Comparison of ENCODE assay signal across 29 cellular contexts in the genomic region with DNA sequence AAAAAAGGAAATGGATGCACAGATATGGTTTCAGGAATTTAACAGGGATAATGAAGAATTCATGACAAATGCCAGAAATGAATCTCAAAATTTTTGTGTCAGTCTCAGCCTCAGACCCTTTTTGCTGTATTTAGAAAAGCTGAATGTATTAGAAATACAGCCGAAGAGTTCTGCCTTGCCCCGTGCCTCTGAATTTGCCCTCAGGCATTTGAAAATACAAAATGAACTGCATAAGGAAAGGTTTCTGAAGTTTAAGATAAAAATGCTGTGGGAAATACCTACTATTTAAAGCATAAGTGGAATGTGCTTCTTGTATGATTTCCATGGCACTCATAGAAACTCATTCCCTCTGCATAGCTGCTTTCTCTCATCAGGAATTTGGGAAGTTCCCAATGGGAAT.
"Had no signal": no experiment of that assay in that cellular context is flagged by ENCODE, and none has a peak within 500 bp of the region (broad histone marks: within the 10 kb centered on the region; RNA-seq: fewer than 3 reads in every experiment).

No MANE protein-coding gene starts in this region.

- H3K36me3 Mint-ChIP-seq: naive thymus-derived CD4-positive, alpha-beta T cell; natural killer cell treated with Interleukin-12 subunit alpha and Interleukin-12 subunit beta and Interleukin-15 and Interleukin-18, amount 100 ng/mL, for 72 hours; neural progenitor cell; stimulated activated effector memory CD8-positive, alpha-beta T cell treated with anti-CD3 and anti-CD28 coated beads, Interleukin-12 subunit alpha, Interleukin-12 subunit beta, amount 100 ng/mL, for 72 hours; stimulated activated naive B cell treated with anti-CD40 and anti-IgM and Interleukin-4, amounts not matched to agents 10 μg/mL and 1 μg/mL and 100 μg/mL, for 72 hours; type B pancreatic cell had no signal

- H3K9me3 Mint-ChIP-seq: nephron progenitor cell, neural progenitor cell, type B pancreatic cell had no signal

- H3K27ac ChIP-seq: neural progenitor cell, ovary, parathyroid adenoma, psoas muscle, right lobe of liver, sigmoid colon, stomach, thoracic aorta, thyroid gland, tibial nerve, upper lobe of right lung, uterus had no signal

- H3K4me2 ChIP-seq: neural progenitor cell had no signal

- H3K4me1 ChIP-seq: parathyroid adenoma, psoas muscle, right lobe of liver, sigmoid colon, stomach, thyroid gland, tibial nerve, upper lobe of right lung, uterus had no signal

- H3K27me3 Mint-ChIP-seq: naive thymus-derived CD4-positive, alpha-beta T cell; natural killer cell treated with Interleukin-12 subunit alpha and Interleukin-12 subunit beta and Interleukin-15 and Interleukin-18, amount 100 ng/mL, for 72 hours; progenitor cell of endocrine pancreas; stimulated activated naive B cell treated with anti-CD40 and anti-IgM and Interleukin-4, amounts not matched to agents 10 μg/mL and 1 μg/mL and 100 μg/mL, for 72 hours; stimulated activated naive CD8-positive, alpha-beta T cell treated with anti-CD3 and anti-CD28 coated beads, Interleukin-15, Interleukin-2, amounts not matched to agents 100 ng/mL and 50 ng/mL, for 24 hours; type B pancreatic cell had no signal

- H3K9ac ChIP-seq: neural progenitor cell, parathyroid adenoma had no signal

- H3K79me2 ChIP-seq: parathyroid adenoma had no signal

- H3K27ac Mint-ChIP-seq: naive thymus-derived CD4-positive, alpha-beta T cell; natural killer cell treated with Interleukin-12 subunit alpha and Interleukin-12 subunit beta and Interleukin-15 and Interleukin-18, amount 100 ng/mL, for 72 hours; nephron progenitor cell; neural progenitor cell; progenitor cell of endocrine pancreas; stimulated activated effector memory CD8-positive, alpha-beta T cell treated with anti-CD3 and anti-CD28 coated beads, Interleukin-12 subunit alpha, Interleukin-12 subunit beta, amount 100 ng/mL, for 72 hours; stimulated activated naive B cell treated with anti-CD40 and anti-IgM and Interleukin-4, amounts not matched to agents 10 μg/mL and 1 μg/mL and 100 μg/mL, for 72 hours; stimulated activated naive CD8-positive, alpha-beta T cell treated with anti-CD3 and anti-CD28 coated beads, Interleukin-15, Interleukin-2, amounts not matched to agents 100 ng/mL and 50 ng/mL, for 24 hours; type B pancreatic cell had no signal

- H3K4me3 Mint-ChIP-seq: naive thymus-derived CD4-positive, alpha-beta T cell; natural killer cell treated with Interleukin-12 subunit alpha and Interleukin-12 subunit beta and Interleukin-15 and Interleukin-18, amount 100 ng/mL, for 72 hours; nephron progenitor cell; neural progenitor cell; stimulated activated effector memory CD8-positive, alpha-beta T cell treated with anti-CD3 and anti-CD28 coated beads, Interleukin-12 subunit alpha, Interleukin-12 subunit beta, amount 100 ng/mL, for 72 hours; stimulated activated naive B cell treated with anti-CD40 and anti-IgM and Interleukin-4, amounts not matched to agents 10 μg/mL and 1 μg/mL and 100 μg/mL, for 72 hours; stimulated activated naive CD8-positive, alpha-beta T cell treated with anti-CD3 and anti-CD28 coated beads, Interleukin-15, Interleukin-2, amounts not matched to agents 100 ng/mL and 50 ng/mL, for 24 hours; type B pancreatic cell had no signal

- ATAC-seq: naive thymus-derived CD4-positive, alpha-beta T cell; natural killer cell treated with Interleukin-12 subunit alpha and Interleukin-12 subunit beta and Interleukin-15 and Interleukin-18, amount 100 ng/mL, for 72 hours; psoas muscle; right cardiac atrium; right lobe of liver; stimulated activated effector memory CD8-positive, alpha-beta T cell treated with anti-CD3 and anti-CD28 coated beads, Interleukin-12 subunit alpha, Interleukin-12 subunit beta, amount 100 ng/mL, for 72 hours; stimulated activated naive B cell treated with anti-CD40 and anti-IgM and Interleukin-4, amounts not matched to agents 10 μg/mL and 1 μg/mL and 100 μg/mL, for 72 hours; upper lobe of right lung had no signal

- H3K9me3 ChIP-seq: ovary, psoas muscle, right lobe of liver, thoracic aorta, thyroid gland, tibial nerve, upper lobe of right lung, uterus had no signal

- H3K27me3 ChIP-seq: neural progenitor cell, ovary, right lobe of liver, sigmoid colon, stomach, thyroid gland, tibial nerve, upper lobe of right lung, uterus had no signal

- H2AFZ ChIP-seq: neural progenitor cell, parathyroid adenoma had no signal

- H3K36me3 ChIP-seq: neural progenitor cell, ovary, right lobe of liver, sigmoid colon, stomach, thoracic aorta, thyroid gland, tibial nerve, upper lobe of right lung, uterus had no signal

- H3K4me1 Mint-ChIP-seq: naive thymus-derived CD4-positive, alpha-beta T cell; nephron progenitor cell; neural progenitor cell; stimulated activated effector memory CD8-positive, alpha-beta T cell treated with anti-CD3 and anti-CD28 coated beads, Interleukin-12 subunit alpha, Interleukin-12 subunit beta, amount 100 ng/mL, for 72 hours; stimulated activated naive B cell treated with anti-CD40 and anti-IgM and Interleukin-4, amounts not matched to agents 10 μg/mL and 1 μg/mL and 100 μg/mL, for 72 hours had no signal

- DNase-seq: naive thymus-derived CD4-positive, alpha-beta T cell; nephron progenitor cell; occipital lobe; ovary; posterior cingulate gyrus; psoas muscle; right cardiac atrium; right lobe of liver; sigmoid colon; small intestine; stimulated activated CD4-positive, alpha-beta T cell treated with anti-CD3 and anti-CD28 coated beads, Interleukin-15, amount 100 ng/mL, for 24 hours; stimulated activated CD4-positive, alpha-beta T cell treated with anti-CD3 and anti-CD28 coated beads, Interleukin-2, amount 100 ng/mL, for 24 hours; stimulated activated CD4-positive, alpha-beta T cell treated with anti-CD3 and anti-CD28 coated beads, Interleukin-2, amount 100 ng/mL, for 48 hours; stimulated activated CD4-positive, alpha-beta T cell treated with anti-CD3 and anti-CD28 coated beads, Interleukin-4, amount 100 ng/mL, for 24 hours; stimulated activated naive B cell treated with anti-CD40 and anti-IgM and Interleukin-4, amounts not matched to agents 10 μg/mL and 1 μg/mL and 100 μg/mL, for 72 hours; stimulated activated naive CD4-positive, alpha-beta T cell treated with Interleukin-2 at 50 U/mL for 16 hours; stomach; thyroid gland; upper lobe of right lung; uterus had no signal

- H3K4me3 ChIP-seq: neural progenitor cell, ovary, psoas muscle, right lobe of liver, sigmoid colon, stomach, thoracic aorta, thyroid gland, tibial nerve, upper lobe of right lung, uterus had no signal
